Comparison of ENCODE assay signal across 8 cellular contexts in the genomic region with DNA sequence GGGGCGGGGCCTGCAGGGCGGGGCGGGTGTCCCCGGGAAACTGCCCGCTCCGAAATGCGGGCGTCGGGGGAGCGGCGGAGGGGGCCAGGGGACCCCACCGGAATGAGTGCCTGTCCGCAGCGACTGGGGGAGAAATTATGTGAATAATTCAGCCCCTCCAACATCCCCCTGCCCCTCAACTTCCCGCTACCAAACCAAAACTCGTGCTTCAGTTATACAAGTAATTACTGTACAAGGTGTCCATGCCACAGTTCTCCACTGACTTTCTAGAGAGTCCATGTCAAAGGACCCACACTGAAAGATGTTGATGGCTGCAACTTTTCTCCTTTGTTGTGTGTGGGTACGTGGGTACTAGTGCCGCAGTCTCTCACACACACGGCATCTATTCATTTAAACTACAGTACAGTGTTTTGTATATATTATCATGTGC. TPM values are rescaled to one million over a fixed set of nuclear protein-coding genes. Genes with fewer than 3 reads are reported as not detected.
DNase-seq lines count a peak whose midpoint lies in the region; ATAC-seq lines count a peak whose summit lies in the region.

No MANE protein-coding gene starts in this region.

- no peaks in the 10 kb centered on the region for H3K9me3 Mint-ChIP-seq in IgD-negative memory B cell
- H3K9me3 Mint-ChIP-seq in activated T-helper 17 cell treated with anti-CD3 and anti-CD28 coated beads, Interleukin-2, amount 50 U/mL, for 72 hours, result no peaks in the 10 kb centered on the region

- intact Hi-C loops in left cardiac atrium (cut with DNase I), result no loop called here

- H3K36me3 Mint-ChIP-seq in IgD-negative memory B cell, result peaks cover 2% of the 10 kb centered on the region
- peaks cover 11% of the 10 kb centered on the region for H3K36me3 Mint-ChIP-seq in activated T-helper 17 cell treated with anti-CD3 and anti-CD28 coated beads, Interleukin-2, amount 50 U/mL, for 72 hours (ENCODE audit: low read depth)

- peak overlapping the region; percentile 93 to 99 (median 97) for H3K27ac Mint-ChIP-seq in IgD-negative memory B cell
- H3K27ac Mint-ChIP-seq in activated T-helper 17 cell treated with anti-CD3 and anti-CD28 coated beads, Interleukin-2, amount 50 U/mL, for 72 hours, result peak overlapping the region; percentile 92

- peak; percentile 47 for DNase-seq in EH (ENCODE audit: low read depth)
- no peak for DNase-seq in left cardiac atrium
- DNase-seq in retina, result peak; percentile 80
- no peak for DNase-seq in UCSD-AML1 (lab: John Stamatoyannopoulos, UW; ENCODE audit: unreplicated experiment)

- H3K27me3 Mint-ChIP-seq in IgD-negative memory B cell, result no peaks in the 10 kb centered on the region
- no peaks in the 10 kb centered on the region for H3K27me3 Mint-ChIP-seq in activated T-helper 17 cell treated with anti-CD3 and anti-CD28 coated beads, Interleukin-2, amount 50 U/mL, for 72 hours

- peak overlapping the region; percentile 95 to 99 (median 97) for H3K4me3 Mint-ChIP-seq in IgD-negative memory B cell
- peak overlapping the region; percentile 95 for H3K4me3 Mint-ChIP-seq in activated T-helper 17 cell treated with anti-CD3 and anti-CD28 coated beads, Interleukin-2, amount 50 U/mL, for 72 hours

- H3K4me1 Mint-ChIP-seq in IgD-negative memory B cell, result peaks cover 37 to 56% (median 41%) of the 10 kb centered on the region in 3 donors
- peaks cover 21% of the 10 kb centered on the region for H3K4me1 Mint-ChIP-seq in activated T-helper 17 cell treated with anti-CD3 and anti-CD28 coated beads, Interleukin-2, amount 50 U/mL, for 72 hours

- peak; percentile 5 for ATAC-seq in GM21390 (IDR thresholded peaks at IDR 0.05; ENCODE audit: unreplicated experiment)
- ATAC-seq in activated T-helper 17 cell treated with anti-CD3 and anti-CD28 coated beads, Interleukin-2, amount 50 U/mL, for 72 hours (replicated peaks), result peak; percentile 23
- ATAC-seq in left cardiac atrium, result peak; percentile 9 to 10
- no peak for ATAC-seq in GM18519 (IDR thresholded peaks at IDR 0.05; ENCODE audit: low FRiP score, unreplicated experiment)

RNA-seq across cellular contexts. Expression of a gene that starts 0.4 kb away (rescaled TPM):
- polyA plus RNA-seq in IgD-negative memory B cell, result 30.0 TPM
- 10 to 100 TPM; 28.5 to 38.1 TPM for total RNA-seq in activated T-helper 17 cell treated with anti-CD3 and anti-CD28 coated beads, Interleukin-2, amount 50 U/mL, for 72 hours
- 10 to 100 TPM; 17.0 to 35.6 TPM for total RNA-seq in left cardiac atrium

Comparison
In these comparisons a context has a peak if more than half of its experiments do, and no peak if none do; other contexts are left out.
1. DNase-seq: peak in EH (single experiment) and retina (single experiment); none in left cardiac atrium (single experiment) and UCSD-AML1 (single experiment).